8 cellular contexts compared by ENCODE assay signal in the genomic region with DNA sequence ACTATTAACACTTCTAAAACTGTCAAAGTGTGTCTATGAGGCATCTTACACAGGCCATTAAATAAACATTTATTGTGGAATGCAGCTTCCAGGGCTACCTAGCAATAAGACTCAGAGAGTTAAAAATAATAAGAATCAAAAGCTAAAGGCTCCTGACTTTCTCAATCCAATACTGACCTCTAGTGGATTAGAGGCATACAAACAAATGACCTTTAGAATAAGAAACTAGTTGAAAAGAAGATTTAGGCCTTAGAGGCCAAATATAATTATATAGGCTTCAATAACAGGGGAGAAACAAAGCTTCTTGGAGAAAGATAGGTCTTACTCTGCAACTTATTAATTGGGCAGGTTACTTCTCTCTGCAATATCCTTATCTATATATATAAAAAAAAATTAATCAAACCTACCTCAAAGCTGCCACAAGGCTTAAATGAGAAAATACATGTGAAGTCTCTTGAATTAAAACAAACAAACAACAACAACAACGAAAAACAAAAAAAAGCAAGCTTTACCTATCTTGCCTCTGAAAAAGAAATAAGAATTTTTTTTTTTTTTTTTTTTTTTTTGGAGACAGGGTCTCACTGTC.
DNase-seq lines count a peak whose midpoint lies in the region; TF ChIP-seq lines count a peak whose summit lies in the region.

No MANE protein-coding gene starts in this region.

- H3K27me3 ChIP-seq in colonic mucosa: no peaks in the 10 kb centered on the region
- H3K27me3 ChIP-seq in mesendoderm (ENCODE audit: insufficient read depth, low read length, poor library complexity): no peaks in the 10 kb centered on the region

- no peak overlapping the region for H4K5ac ChIP-seq in mesendoderm (ENCODE audit: low read length)

- H3K4me3 ChIP-seq in colonic mucosa (no peak overlapping the region), mesendoderm (ENCODE audit: low read length) (no peak overlapping the region)

- peak; percentile 66 for TF ChIP-seq CTCF in colonic mucosa (IDR thresholded peaks at IDR 0.05)

- H2AK5ac ChIP-seq in mesendoderm (ENCODE audit: low read length): no peak overlapping the region

- no CpG with 5 or more reads among the region's 1 CpG for WGBS in mesendoderm (ENCODE audit: extremely low coverage, insufficient coverage, low lambda C conversion rate)

- H3K9ac ChIP-seq in colonic mucosa (ENCODE audit: low read depth in 2 of 2, low read length in 2 of 2) (no peak overlapping the region), mesendoderm (ENCODE audit: low read length) (no peak overlapping the region)

- H2BK5ac ChIP-seq in mesendoderm (ENCODE audit: low read length): no peak overlapping the region

- no peaks in the 10 kb centered on the region for H3K79me1 ChIP-seq in mesendoderm (ENCODE audit: low read length)

- H3K36me3 ChIP-seq in colonic mucosa: no peaks in the 10 kb centered on the region
- H3K36me3 ChIP-seq in mesendoderm (ENCODE audit: control insufficient read depth, insufficient read depth, low read length): no peaks in the 10 kb centered on the region

- H3K79me2 ChIP-seq in mesendoderm (ENCODE audit: control insufficient read depth, insufficient read depth, low read length): no peaks in the 10 kb centered on the region

- H3K4me2 ChIP-seq in mesendoderm (ENCODE audit: low read length): no peak overlapping the region

- POLR2A ChIA-PET in HEK293T (lab: Yijun Ruan, JAX): no interaction called here

- H3K4ac ChIP-seq in mesendoderm (ENCODE audit: low read depth, low read length): no peak overlapping the region

- H3K56ac ChIP-seq in mesendoderm (ENCODE audit: low read length): no peak overlapping the region

- H3K27ac ChIP-seq in colonic mucosa (no peak overlapping the region), mesendoderm (ENCODE audit: low read depth, low read length) (no peak overlapping the region)

- no peak overlapping the region for H2BK120ac ChIP-seq in mesendoderm (ENCODE audit: low read depth, low read length)

- intact Hi-C loops in colonic mucosa (cut with DNase I): loop anchor here (5.0 kb wide), 2 partner anchors 427 to 657 kb away; no protein-coding TSS in a partner anchor

- no peak overlapping the region for H3K18ac ChIP-seq in mesendoderm (ENCODE audit: low read length)

- CTCF ChIA-PET in HEK293T (lab: Yijun Ruan, JAX): interaction anchor here (0.9 to 1.9 kb wide), 4 partner anchors 427 to 1033 kb away, joined by 3 to 5 read pairs (median 4); no protein-coding TSS in a partner anchor

- DNase-seq in D341Med (ENCODE audit: low spot score) (peak; percentile 8), HEK293T (ENCODE audit: extremely low spot score) (peak; percentile 33), NCI-H774 (lab: John Stamatoyannopoulos, UW) (peak; percentile 60), colonic mucosa (no peak), mesendoderm (peak; percentile 59), retina (no peak), HuH-7 (ENCODE audit: low spot score) (no peak)
- no peak for DNase-seq in activated effector memory CD4-positive, alpha-beta T cell treated with Interleukin-2 at 50 U/mL for 16 hours

- H3K4me1 ChIP-seq in colonic mucosa: no peaks in the 10 kb centered on the region
- no peaks in the 10 kb centered on the region for H3K4me1 ChIP-seq in mesendoderm (ENCODE audit: control insufficient read depth, low read depth, low read length)

- H2BK15ac ChIP-seq in mesendoderm (replicated peaks; ENCODE audit: low read depth): no peak overlapping the region

- no peak overlapping the region for H3K23ac ChIP-seq in mesendoderm (ENCODE audit: low read length)

- H4K8ac ChIP-seq in mesendoderm (ENCODE audit: low read depth, low read length): no peak overlapping the region

- H3K9me3 ChIP-seq in colonic mucosa: no peaks in the 10 kb centered on the region

TF ChIP-seq in HEK293T, 16 proteins besides CTCF, POLR2A, EP300 and RAD21:
- TF ChIP-seq, protein P1, sequence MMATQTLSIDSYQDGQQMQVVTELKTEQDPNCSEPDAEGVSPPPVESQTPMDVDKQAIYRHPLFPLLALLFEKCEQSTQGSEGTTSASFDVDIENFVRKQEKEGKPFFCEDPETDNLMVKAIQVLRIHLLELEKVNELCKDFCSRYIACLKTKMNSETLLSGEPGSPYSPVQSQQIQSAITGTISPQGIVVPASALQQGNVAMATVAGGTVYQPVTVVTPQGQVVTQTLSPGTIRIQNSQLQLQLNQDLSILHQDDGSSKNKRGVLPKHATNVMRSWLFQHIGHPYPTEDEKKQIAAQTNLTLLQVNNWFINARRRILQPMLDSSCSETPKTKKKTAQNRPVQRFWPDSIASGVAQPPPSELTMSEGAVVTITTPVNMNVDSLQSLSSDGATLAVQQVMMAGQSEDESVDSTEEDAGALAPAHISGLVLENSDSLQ (IDR thresholded peaks at IDR 0.05): no peak

Comparison
In these comparisons a context has a peak if more than half of its experiments do, and no peak if none do; other contexts are left out.
1. DNase-seq: peak in D341Med (single experiment), HEK293T (single experiment), NCI-H774 (single experiment) and mesendoderm (single experiment); none in colonic mucosa (single experiment), retina (single experiment), activated effector memory CD4-positive, alpha-beta T cell treated with Interleukin-2 at 50 U/mL for 16 hours (single experiment) and HuH-7 (single experiment).